ENCODE assay signal across 15 cellular contexts in the genomic region with DNA sequence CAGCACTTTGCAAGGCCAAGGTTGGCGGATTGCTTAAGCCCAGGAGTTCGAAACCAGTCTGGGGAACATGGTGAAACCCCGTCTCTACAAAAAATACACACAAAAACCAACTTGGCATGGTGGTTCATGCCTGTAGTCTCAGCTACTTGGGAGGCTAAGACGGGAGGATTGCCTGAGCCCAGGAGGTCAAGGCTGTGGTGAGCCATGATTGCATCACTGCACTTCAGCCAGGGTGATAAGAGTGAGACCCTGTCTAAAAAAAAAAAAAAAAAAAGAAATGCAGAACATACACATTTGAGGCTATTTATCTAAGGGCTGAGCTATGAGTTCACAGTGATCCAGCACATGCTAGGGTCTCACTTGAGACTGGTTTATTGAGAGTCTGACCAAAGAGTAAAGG. TPM values are rescaled to one million over a fixed set of nuclear protein-coding genes. Genes with fewer than 3 reads are reported as not detected.
DNase-seq lines count a peak whose midpoint lies in the region; ATAC-seq and TF ChIP-seq lines count a peak whose summit lies in the region.
"Had no signal": no experiment of that assay in that cellular context is flagged by ENCODE, and none has a peak within 500 bp of the region (broad histone marks: within the 10 kb centered on the region; RNA-seq: fewer than 3 reads in every experiment).

No MANE protein-coding gene starts in this region.

- H3K27ac Mint-ChIP-seq in WTC11, result no peak overlapping the region
- H3K27ac Mint-ChIP-seq: IgD-negative memory B cell had no signal

- in situ Hi-C loops in IMR-90 (cut with MboI; ENCODE audit: low sequenced_read_pairs), result no loop called here

- no peak for DNase-seq in IMR-90
- DNase-seq in WTC11 (ENCODE audit: low spot score), result no peak
- DNase-seq in iris pigment epithelial cell (ENCODE audit: low read depth), result peak; percentile 30
- DNase-seq in caudate nucleus (lab: John Stamatoyannopoulos, UW), result no peak
- no peak for DNase-seq in NCI-H526 (lab: John Stamatoyannopoulos, UW)
- DNase-seq: DMS 273 treated with DMSO at 0.1 percent for 48 hours, NCI-H1092 treated with DMSO at 0.1 percent for 48 hours, NCI-H1694, NCI-H69, SHP77 treated with DMSO at 0.1 percent for 48 hours had no signal

- H3K4me1 Mint-ChIP-seq in WTC11, result peaks cover 67% of the 10 kb centered on the region

- H4K91ac ChIP-seq in IMR-90 (ENCODE audit: insufficient read depth, low read depth, low read length), result no peak overlapping the region

- H2BK15ac ChIP-seq in IMR-90 (ENCODE audit: low read depth, low read length), result no peak overlapping the region

- H3K9me3 ChIP-seq in IMR-90 (ENCODE audit: control insufficient read depth, insufficient read depth, low read length), result 0 out of 2 replicates have a peak, but pooled peaks cover 2% of the 10 kb centered on the region

- no peak overlapping the region for H3K4ac ChIP-seq in IMR-90 (ENCODE audit: low read depth, low read length)

- H4K8ac ChIP-seq in IMR-90 (ENCODE audit: low read depth in 2 of 2, low read length in 2 of 2), result no peak overlapping the region

- no peaks in the 10 kb centered on the region for H3K9me1 ChIP-seq in IMR-90 (ENCODE audit: insufficient read depth, low read length)

- intact Hi-C loops in IMR-90 (cut with micrococcal nuclease), result no loop called here

- CTCF ChIA-PET in IMR-90 (lab: Yijun Ruan, JAX) (interaction anchor here (0.5 to 0.6 kb wide), 2 partner anchors 13 to 131 kb away, joined by 4 read pairs; no protein-coding TSS in a partner anchor), WTC11 (lab: Charles Lee) (interaction anchor here (1.3 kb wide), 1 partner anchor 101 kb away, joined by 3 read pairs; no protein-coding TSS in a partner anchor)

- no peak overlapping the region for H2BK5ac ChIP-seq in IMR-90 (ENCODE audit: low read depth, low read length, poor library complexity, severe bottlenecking)

- WGBS in IMR-90 (ENCODE audit: extremely low coverage in 2 of 2, insufficient read length in 1 of 2), 2 experiments, result no CpG with 5 or more reads among the region's 4 CpGs

- no peak overlapping the region for H3K9ac ChIP-seq in IMR-90 (ENCODE audit: low read depth, low read length)
- H3K9ac ChIP-seq: BLaER1 had no signal

- TF ChIP-seq CTCF in C4-2B (conservative IDR thresholded peaks at IDR 0.05) (no peak), IMR-90 (conservative IDR thresholded peaks at IDR 0.05; ENCODE audit: low read depth, low read length) (no peak), WTC11 (IDR thresholded peaks at IDR 0.05) (no peak)

- no peak overlapping the region for H3K14ac ChIP-seq in IMR-90 (replicated peaks; ENCODE audit: low read depth, low read length)

- H3K4me1 ChIP-seq in IMR-90 (ENCODE audit: control insufficient read depth, insufficient read depth, low read length), result 0 out of 2 replicates have a peak, but pooled peaks cover 1% of the 10 kb centered on the region
- H3K4me1 ChIP-seq: BLaER1 had no signal

- H3K27me3 ChIP-seq in IMR-90 (ENCODE audit: control insufficient read depth, insufficient read depth, low read length), result no peaks in the 10 kb centered on the region
- H3K27me3 ChIP-seq: BLaER1 had no signal

- no peak overlapping the region for H3K23ac ChIP-seq in IMR-90 (ENCODE audit: low read depth, low read length)

- H3K4me3 Mint-ChIP-seq in WTC11, result no peak overlapping the region
- H3K4me3 Mint-ChIP-seq: IgD-negative memory B cell had no signal

- H3K56ac ChIP-seq in IMR-90 (ENCODE audit: extremely low read depth, insufficient read depth, low read length), result no peak overlapping the region

- H3K27ac ChIP-seq in C4-2B, result 0 out of 2 replicates have a peak overlapping the region, but pooled peaks have one; percentile 12
- H3K27ac ChIP-seq in IMR-90 (ENCODE audit: insufficient read depth, low read length), result no peak overlapping the region
- no peak overlapping the region for H3K27ac ChIP-seq in caudate nucleus (ENCODE audit: low read depth, low read length)
- H3K27ac ChIP-seq: BLaER1 had no signal

- BruUV-seq in IMR-90 (replicated peaks; lab: Mats Ljungman, UMichigan), result no TSS peak

- H3K27me3 Mint-ChIP-seq in WTC11 (ENCODE audit: low read depth), result no peaks in the 10 kb centered on the region
- H3K27me3 Mint-ChIP-seq: IgD-negative memory B cell had no signal

- peaks cover 12% of the 10 kb centered on the region; the same call in 1 of the 2 replicates for H4K20me1 ChIP-seq in IMR-90 (ENCODE audit: insufficient read depth, low read length)

- dilution Hi-C loops in IMR-90 (cut with HindIII; ENCODE audit: low sequenced_read_pairs, unreplicated experiment), result no loop called here

- no peak overlapping the region for H2BK120ac ChIP-seq in IMR-90 (ENCODE audit: low read depth, low read length)

- ATAC-seq in IMR-90 (ENCODE audit: low read depth), result no peak
- ATAC-seq in WTC11, result no peak
- ATAC-seq in HG03571 (IDR thresholded peaks at IDR 0.05; ENCODE audit: unreplicated experiment), result no peak
- ATAC-seq: SK-N-SH treated with all-trans-retinoic acid at 6 μM for 48 hours had no signal

- no peak for TF ChIP-seq RAD21 in IMR-90 (IDR thresholded peaks at IDR 0.05; ENCODE audit: low read length)

- peaks cover 27 to 54% of the 10 kb centered on the region in 2 experiments for H3K79me1 ChIP-seq in IMR-90 (ENCODE audit: low read depth in 1 of 2, low read length in 2 of 2)

- no peak for TF ChIP-seq POLR2A in IMR-90 (IDR thresholded peaks at IDR 0.05; ENCODE audit: low read depth, low read length)

- no peak overlapping the region for H3K18ac ChIP-seq in IMR-90 (ENCODE audit: low read depth, low read length)

- no peak overlapping the region for H3K4me2 ChIP-seq in IMR-90 (ENCODE audit: low read depth, low read length)
- H3K4me2 ChIP-seq: BLaER1 had no signal

- POLR2A ChIA-PET in IMR-90 (lab: Charles Lee; ENCODE audit: unreplicated experiment) (interaction anchor here (0.5 kb wide), 1 partner anchor 24 kb away, joined by 9 read pairs; a partner anchor contains a TSS), WTC11 (lab: Charles Lee) (interaction anchor here (1.0 kb wide), 1 partner anchor 24 kb away, joined by 4 read pairs; a partner anchor contains a TSS)

- no peak overlapping the region for H2AK9ac ChIP-seq in IMR-90 (replicated peaks; ENCODE audit: low read depth, low read length, poor library complexity)

- H2AFZ ChIP-seq in IMR-90 (replicated peaks; ENCODE audit: low read length, poor library complexity), result no peak overlapping the region

- peaks cover 18% of the 10 kb centered on the region for H3K36me3 Mint-ChIP-seq in WTC11

- H3K9me3 Mint-ChIP-seq in WTC11, result peaks cover 10% of the 10 kb centered on the region
- H3K9me3 Mint-ChIP-seq: IgD-negative memory B cell had no signal

- H3K4me3 ChIP-seq in IMR-90 (ENCODE audit: insufficient read depth, low read depth, low read length), result no peak overlapping the region
- H3K4me3 ChIP-seq: BLaER1 had no signal

- no peak overlapping the region for H4K5ac ChIP-seq in IMR-90 (ENCODE audit: low read depth, low read length)

- no peaks in the 10 kb centered on the region for H3K36me3 ChIP-seq in IMR-90 (ENCODE audit: control insufficient read depth, insufficient read depth, low read length)

- no peak overlapping the region for H2BK20ac ChIP-seq in IMR-90 (ENCODE audit: low read depth, low read length)

- no peak overlapping the region for H2AK5ac ChIP-seq in IMR-90 (ENCODE audit: low read depth, low read length)

TF ChIP-seq in IMR-90, 13 proteins besides CTCF, POLR2A, EP300 and RAD21:
- TF ChIP-seq CEBPB (IDR thresholded peaks at IDR 0.05; ENCODE audit: low read depth, low read length), result peak; percentile 45
- no peak for TF ChIP-seq BHLHE40 (IDR thresholded peaks at IDR 0.05; ENCODE audit: low read depth, low read length)
TF ChIP-seq in IMR-90: peak in this region for 1.

TF ChIP-seq in WTC11, 78 proteins besides CTCF, POLR2A, EP300 and RAD21:
- TF ChIP-seq GABPB1 (CRISPR knock-in tag; IDR thresholded peaks at IDR 0.05) (0 out of 2 replicates have a peak, but pooled peaks have one; percentile 44), FOXK1 (CRISPR knock-in tag; IDR thresholded peaks at IDR 0.05) (no peak)

RNA-seq across cellular contexts. Expression of a gene that starts 23.8 kb away (rescaled TPM):
- 39.7 and 48.8 TPM in 2 replicates for total RNA-seq in IMR-90 (2012; rRNA removed)
- polyA plus RNA-seq in IMR-90 (2012; rRNA removed), result 20.9 and 22.6 TPM in 2 replicates
- 3.3 and 3.4 TPM in 2 replicates for polyA plus RNA-seq in IMR-90 (2012; cell fraction: cytosol; rRNA removed)
- 1.4 and 14.5 TPM in 2 replicates for polyA plus RNA-seq in IMR-90 (2012; cell fraction: nucleus; rRNA removed; ENCODE audit: low replicate concordance)
- 37.3 to 47.8 TPM (median 45.2 TPM) in 3 replicates for total RNA-seq in WTC11 (2021)
